2 cellular contexts compared by ENCODE assay signal in genomic region chr1:183744132-183744913, GRCh38.
TF ChIP-seq lines count a peak whose summit lies in the region.

No MANE protein-coding gene starts in this region.

TF ChIP-seq in HepG2, 621 proteins besides CTCF, POLR2A, EP300 and RAD21:
- TF ChIP-seq SUZ12 (IDR thresholded peaks at IDR 0.05; ENCODE audit: low read depth, low read length): no peak
- peak; percentile 79; the same call in 1 of the 2 replicates for TF ChIP-seq MAFF (IDR thresholded peaks at IDR 0.05; ENCODE audit: low read depth, low read length)
- no peak for TF ChIP-seq NFKB2 (CRISPR knock-in tag; IDR thresholded peaks at IDR 0.05; ENCODE audit: borderline replicate concordance)
- TF ChIP-seq MAFK (conservative IDR thresholded peaks at IDR 0.05 in 1 of 2, IDR thresholded peaks at IDR 0.05 in 1 of 2; ENCODE audit: low read length in 2 of 2): peak; percentile 60 to 88
TF ChIP-seq in HepG2: peak in this region for 2.

TF ChIP-seq in H1, 55 proteins besides CTCF, POLR2A, EP300 and RAD21:
- TF ChIP-seq RBBP5 (IDR thresholded peaks at IDR 0.05; ENCODE audit: borderline replicate concordance, low read depth, low read length) (no peak), KDM1A (IDR thresholded peaks at IDR 0.05; ENCODE audit: borderline replicate concordance, low read length) (no peak), ZNF274 (IDR thresholded peaks at IDR 0.05; ENCODE audit: borderline replicate concordance, extremely low read depth, low read length) (no peak), CHD2 (IDR thresholded peaks at IDR 0.05; ENCODE audit: low read length) (no peak), SIX5 (IDR thresholded peaks at IDR 0.05; ENCODE audit: low read depth, low read length) (no peak), CEBPB (IDR thresholded peaks at IDR 0.05; ENCODE audit: low read depth, low read length) (peak; percentile 86)
